Comparison of ENCODE assay signal across 15 cellular contexts in genomic region chr1:226607821-226608220, GRCh38. TPM values are rescaled to one million over a fixed set of nuclear protein-coding genes. Genes with fewer than 3 reads are reported as not detected.
DNase-seq lines count a peak whose midpoint lies in the region; ATAC-seq, FAIRE-seq and TF ChIP-seq lines count a peak whose summit lies in the region.
"Had no signal": no experiment of that assay in that cellular context is flagged by ENCODE, and none has a peak within 500 bp of the region (broad histone marks: within the 10 kb centered on the region; RNA-seq: fewer than 3 reads in every experiment).

No MANE protein-coding gene starts in this region.

- H3K4me2 ChIP-seq in GM23338, result no peak overlapping the region
- no peak overlapping the region for H3K4me2 ChIP-seq in H1 (ENCODE audit: insufficient read depth in 1 of 2, low read depth in 2 of 2, low read length in 2 of 2)

- H2BK12ac ChIP-seq in H1 (ENCODE audit: low read depth, low read length), result no peak overlapping the region; the same call in 1 of the 2 replicates

- H3K36me3 ChIP-seq in GM23338 (ENCODE audit: insufficient read depth), result no peaks in the 10 kb centered on the region
- H3K36me3 ChIP-seq in H1 (ENCODE audit: control insufficient read depth in 2 of 4, insufficient read depth in 4 of 4, low read length in 3 of 4), result no peaks in the 10 kb centered on the region
- H3K36me3 ChIP-seq in sigmoid colon, result no peaks in the 10 kb centered on the region

- H3K4me1 Mint-ChIP-seq in GM23338, result peaks cover 39% of the 10 kb centered on the region
- H3K4me1 Mint-ChIP-seq in immature natural killer cell, result no peaks in the 10 kb centered on the region
- H3K4me1 Mint-ChIP-seq: CD8-positive, alpha-beta memory T cell had no signal

- H3K27me3 Mint-ChIP-seq in GM23338 (ENCODE audit: insufficient read depth, low read depth, poor library complexity) (peaks cover 15% of the 10 kb centered on the region), immature natural killer cell (ENCODE audit: low read depth in 3 of 3) (peaks cover 0 to 10% (median 7%) of the 10 kb centered on the region in 3 donors)

- TF ChIP-seq RAD21 in H1 (IDR thresholded peaks at IDR 0.05 in 1 of 2, conservative IDR thresholded peaks at IDR 0.05 in 1 of 2; ENCODE audit: low read depth in 2 of 2, low read length in 2 of 2), result no peak

- peak overlapping the region; percentile 91 for H2AFZ ChIP-seq in GM23338
- no peak overlapping the region for H2AFZ ChIP-seq in H1 (ENCODE audit: low read length)

- H3K23me2 ChIP-seq in H1 (ENCODE audit: low read depth, low read length), result no peaks in the 10 kb centered on the region

- peak overlapping the region; percentile 29; the same call in 1 of the 2 replicates for H4K8ac ChIP-seq in H1 (ENCODE audit: extremely low read depth, insufficient read depth, low read length)

- H2BK5ac ChIP-seq in H1 (ENCODE audit: low read depth, low read length), result no peak overlapping the region

- H3F3A ChIP-seq in GM23338 (replicated peaks; ENCODE audit: low read depth), result no peaks in the 10 kb centered on the region

- H3K27ac Mint-ChIP-seq in GM23338 (no peak overlapping the region), immature natural killer cell (no peak overlapping the region)

- no peak overlapping the region for H2BK15ac ChIP-seq in H1 (ENCODE audit: low read length)

- TF ChIP-seq EP300 in H1 (IDR thresholded peaks at IDR 0.05; ENCODE audit: borderline replicate concordance in 1 of 2, low read depth in 2 of 2, low read length in 2 of 2) (no peak), sigmoid colon (IDR thresholded peaks at IDR 0.05) (no peak)

- no peaks in the 10 kb centered on the region for H3K9me3 ChIP-seq in H1 (ENCODE audit: insufficient read depth in 2 of 2, low read depth in 1 of 2, low read length in 1 of 2)
- H3K9me3 ChIP-seq in sigmoid colon, result no peaks in the 10 kb centered on the region
- H3K9me3 ChIP-seq: Caco-2 had no signal

- H3K79me1 ChIP-seq in H1 (ENCODE audit: low read depth, low read length), result 0 out of 2 replicates have a peak, but pooled peaks cover 2% of the 10 kb centered on the region

- peaks cover 25% of the 10 kb centered on the region; the same call in 1 of the 2 replicates for H3K4me1 ChIP-seq in GM23338 (ENCODE audit: insufficient read depth)
- peaks cover 0 to 28% (median 16%) of the 10 kb centered on the region in 4 experiments; a peak in 6 of 7 replicates for H3K4me1 ChIP-seq in H1 (replicated peaks in 1 of 4; ENCODE audit: control insufficient read depth in 3 of 4, insufficient read depth in 4 of 4, low read length in 3 of 4)
- peaks cover 0 to 46% (median 37%) of the 10 kb centered on the region in 4 donors for H3K4me1 ChIP-seq in sigmoid colon

- no peak overlapping the region for H4K5ac ChIP-seq in H1 (ENCODE audit: insufficient read length, low read depth, low read length)

- H4K20me1 ChIP-seq in GM23338 (replicated peaks; ENCODE audit: insufficient read depth) (no peaks in the 10 kb centered on the region), H1 (replicated peaks in 1 of 2; ENCODE audit: control insufficient read depth in 1 of 2, insufficient read depth in 2 of 2, low read length in 2 of 2) (no peaks in the 10 kb centered on the region)

- no peak for TF ChIP-seq CTCF in GM23338 (conservative IDR thresholded peaks at IDR 0.05; ENCODE audit: low read depth in 2 of 2)
- no peak for TF ChIP-seq CTCF in H1 (IDR thresholded peaks at IDR 0.05; ENCODE audit: control extremely low read depth in 1 of 3, insufficient read depth in 1 of 3, low read depth in 1 of 3, low read length in 3 of 3)
- TF ChIP-seq CTCF in sigmoid colon (IDR thresholded peaks at IDR 0.05), result no peak

- H2AK5ac ChIP-seq in H1 (ENCODE audit: low read depth, low read length), result no peak overlapping the region

- H3K56ac ChIP-seq in H1 (replicated peaks; ENCODE audit: insufficient read length, low read depth, low read length), result no peak overlapping the region

- no peak overlapping the region for H3K27ac ChIP-seq in GM23338 (ENCODE audit: low read depth)
- H3K27ac ChIP-seq in H1 (ENCODE audit: low read depth, low read length), result no peak overlapping the region
- H3K27ac ChIP-seq in sigmoid colon, result peak overlapping the region in 2 of 4 donors; percentile 8 to 82
- H3K27ac ChIP-seq: 22Rv1 had no signal

- H3K27me3 ChIP-seq in GM23338 (ENCODE audit: insufficient read depth), result no peaks in the 10 kb centered on the region
- no peaks in the 10 kb centered on the region for H3K27me3 ChIP-seq in H1 (replicated peaks in 1 of 4; ENCODE audit: control insufficient read depth in 3 of 4, extremely low read depth in 1 of 4, insufficient read depth in 3 of 4, low read length in 3 of 4)
- H3K27me3 ChIP-seq in sigmoid colon, result no peaks in the 10 kb centered on the region

- H3K4ac ChIP-seq in H1 (replicated peaks; ENCODE audit: insufficient read length, low read depth, low read length), result no peak overlapping the region

- H3K9me3 Mint-ChIP-seq in GM23338 (no peaks in the 10 kb centered on the region), immature natural killer cell (peaks cover 0 to 2% (median 0%) of the 10 kb centered on the region in 6 donors)
- H3K9me3 Mint-ChIP-seq: CD8-positive, alpha-beta memory T cell had no signal

- intact Hi-C loops in sigmoid colon (cut with DNase I), result loop anchor here (10.0 kb wide), 1 partner anchor 183 kb away; no protein-coding TSS in a partner anchor

- no peak overlapping the region for H3K14ac ChIP-seq in H1 (ENCODE audit: insufficient read length)

- POLR2A ChIA-PET in H1 (lab: Charles Lee; ENCODE audit: partially characterized antibody), result interaction anchor here (1.2 kb wide), 2 partner anchors 10 to 200 kb away, joined by 3 read pairs; partner anchors contain the start of gene PARP1

- CTCF ChIA-PET in H1 (lab: Charles Lee; ENCODE audit: partially characterized antibody), result interaction anchor here (0.8 to 6.4 kb wide), 17 partner anchors 11 to 205 kb away, joined by 3 to 49 read pairs (median 8); partner anchors contain the start of gene STUM

- H2BK120ac ChIP-seq in H1 (replicated peaks; ENCODE audit: low read depth, low read length), result no peak overlapping the region

- H3K79me2 ChIP-seq in GM23338 (replicated peaks; ENCODE audit: insufficient read depth), result no peaks in the 10 kb centered on the region
- H3K79me2 ChIP-seq in H1 (ENCODE audit: control insufficient read depth in 1 of 2, insufficient read depth in 2 of 2, low read length in 2 of 2), result no peaks in the 10 kb centered on the region

- no peak overlapping the region for H3K4me3 Mint-ChIP-seq in GM23338
- H3K4me3 Mint-ChIP-seq in immature natural killer cell, result no peak overlapping the region
- H3K4me3 Mint-ChIP-seq: CD8-positive, alpha-beta memory T cell had no signal

- peak; percentile 25 for DNase-seq in activated effector memory CD4-positive, alpha-beta T cell treated with anti-CD3 and anti-CD28 coated beads, Interleukin-2, amount 50 U/mL, for 16 hours
- no peak for DNase-seq in activated effector memory CD4-positive, alpha-beta T cell treated with Interleukin-2 at 50 U/mL for 16 hours
- no peak for DNase-seq in GM23338 (ENCODE audit: low spot score)
- no peak for DNase-seq in H1 (ENCODE audit: low read depth in 1 of 2, low spot score in 2 of 2)
- DNase-seq in sigmoid colon, result peak; percentile 46
- no peak for DNase-seq in immature natural killer cell
- DNase-seq: Caco-2, DMS53, GF-D8 had no signal

- H2BK20ac ChIP-seq in H1 (ENCODE audit: low read length), result no peak overlapping the region

- H3K9ac ChIP-seq in H1 (replicated peaks in 1 of 4; ENCODE audit: extremely low read depth in 1 of 4, low read depth in 3 of 4, low read length in 3 of 4), result no peak overlapping the region

- H3K23ac ChIP-seq in H1 (ENCODE audit: insufficient read length), result no peak overlapping the region

- 80% methylated on average over 1 of the region's 1 CpG; no CpG with 5 or more reads in 1 of the 2 experiments for WGBS in H1 (ENCODE audit: extremely low coverage in 1 of 2, insufficient coverage in 1 of 2, insufficient read length in 1 of 2, insufficient replicate concordance in 2 of 2, low coverage in 1 of 2, low lambda C conversion rate in 2 of 2, missing lambda C conversion rate in 1 of 2), 2 experiments
- WGBS in sigmoid colon, 2 donors, result 97 to 98% methylated on average over 1 of the region's 1 CpG

- H3K36me3 Mint-ChIP-seq in GM23338 (ENCODE audit: low read depth) (no peaks in the 10 kb centered on the region), immature natural killer cell (peaks cover 0 to 6% (median 0%) of the 10 kb centered on the region in 3 donors)
- H3K36me3 Mint-ChIP-seq: CD8-positive, alpha-beta memory T cell had no signal

- FAIRE-seq in H1 (lab: Jason Lieb, UNC), result no peak
- FAIRE-seq: H54 had no signal

- H3K4me3 ChIP-seq in GM23338, result no peak overlapping the region
- no peak overlapping the region for H3K4me3 ChIP-seq in H1 (ENCODE audit: extremely low read depth in 1 of 4, insufficient read depth in 2 of 4, low read depth in 3 of 4, low read length in 4 of 4)
- H3K4me3 ChIP-seq in sigmoid colon, result no peak overlapping the region

- H4K91ac ChIP-seq in H1 (replicated peaks; ENCODE audit: insufficient read length, low read length), result no peak overlapping the region

- ATAC-seq in GM23338, result no peak
- ATAC-seq in HG03095 (IDR thresholded peaks at IDR 0.05; ENCODE audit: unreplicated experiment), result no peak
- ATAC-seq in activated CD4-positive, CD25-positive, alpha-beta regulatory T cell treated with anti-CD3 and anti-CD28 coated beads, Interleukin-2, amount 50 U/mL, for 24 hours, result no peak

- no peaks in the 10 kb centered on the region for H3K9me2 ChIP-seq in GM23338 (ENCODE audit: insufficient read depth)

- H3K18ac ChIP-seq in H1 (ENCODE audit: extremely low read depth, low read length), result 0 out of 2 replicates have a peak overlapping the region, but pooled peaks have one; percentile 1

- TF ChIP-seq POLR2A in H1 (IDR thresholded peaks at IDR 0.05; ENCODE audit: control extremely low read depth in 1 of 2, low read depth in 2 of 2, low read length in 2 of 2) (no peak), sigmoid colon (IDR thresholded peaks at IDR 0.05) (no peak)

TF ChIP-seq in H1, 55 proteins besides CTCF, POLR2A, EP300 and RAD21 (continues in another document):
- TF ChIP-seq TBP (IDR thresholded peaks at IDR 0.05; ENCODE audit: low read depth, low read length), result no peak
- TF ChIP-seq POU5F1 (IDR thresholded peaks at IDR 0.05; ENCODE audit: low read depth, low read length), result no peak

RNA-seq across cellular contexts. Expression of gene STUM, which starts 59.3 kb away (rescaled TPM):
- 0.74 and 1.3 TPM in 2 replicates for total RNA-seq in GM23338 (2014; rRNA removed; shearing (Covaris generic))
- 0.23 and 0.40 TPM in 2 replicates for polyA plus RNA-seq in GM23338 (2016; fragmentation: Nextera tagmentation; extraction: Ambion mirVana)
- total RNA-seq in H1 (2021; fragmentation: NEBNext Ultra II Directional; extraction: Animal tissue kit (Norgen Biotek cat#: 25700)), result 1.2 and 1.3 TPM in 2 replicates
- 0.76 and 0.85 TPM in 2 replicates for polyA plus RNA-seq in H1 (2011; rRNA removed)
- polyA plus RNA-seq in H1 (2011; cell fraction: cytosol; rRNA removed), result 1.1 TPM
- polyA plus RNA-seq in H1 (2011; cell fraction: nucleus; rRNA removed), result 3.4 TPM
- 0.66 to 0.97 TPM (median 0.83 TPM) in 4 replicates for polyA plus RNA-seq in H1 (2012, experiment 1 of 2)
- 0.45 TPM for polyA plus RNA-seq in H1 (2012, experiment 2 of 2)
- 0.55 TPM for polyA plus RNA-seq in H1 (2013, experiment 1 of 2)
- polyA plus RNA-seq in H1 (2013, experiment 2 of 2), result 0.53 TPM
- polyA minus RNA-seq in H1 (2011; rRNA and poly(A)+ RNA removed), result 0.61 and 0.66 TPM in 2 replicates
- polyA minus RNA-seq in H1 (2011; cell fraction: cytosol; rRNA and poly(A)+ RNA removed), result 0.15 TPM
- polyA minus RNA-seq in H1 (2011; cell fraction: nucleus; rRNA and poly(A)+ RNA removed), result 1.00 TPM
- total RNA-seq in sigmoid colon, result 10 to 100 TPM in 3 of 4 donors, 1 to 10 TPM in 1; 3.9 to 16.9 (median 13.6) TPM
- polyA plus RNA-seq in sigmoid colon, result 1 to 10 TPM in 1 of 3 donors, under 1 TPM in 2; under 0.01 to 7.2 (median 0.23) TPM
- not detected for polyA plus RNA-seq in immature natural killer cell
- total RNA-seq: CD8-positive, alpha-beta memory T cell had no signal
- polyA plus RNA-seq: BJ had no signal

Comparison
In these comparisons a context has a peak if more than half of its experiments do, and no peak if none do; other contexts are left out.
1. DNase-seq: peak in activated effector memory CD4-positive, alpha-beta T cell treated with anti-CD3 and anti-CD28 coated beads, Interleukin-2, amount 50 U/mL, for 16 hours (single experiment) and sigmoid colon (single experiment); none in activated effector memory CD4-positive, alpha-beta T cell treated with Interleukin-2 at 50 U/mL for 16 hours (single experiment), GM23338 (single experiment), H1 (0 of 2) and immature natural killer cell (0 of 3).